ENCODE assay signal across 7 cellular contexts in genomic region chr3:44338010-44338827, GRCh38. TPM values are rescaled to one million over a fixed set of nuclear protein-coding genes. Genes with fewer than 3 reads are reported as not detected.
DNase-seq lines count a peak whose midpoint lies in the region; ATAC-seq and TF ChIP-seq lines count a peak whose summit lies in the region.

A gene with protein sequence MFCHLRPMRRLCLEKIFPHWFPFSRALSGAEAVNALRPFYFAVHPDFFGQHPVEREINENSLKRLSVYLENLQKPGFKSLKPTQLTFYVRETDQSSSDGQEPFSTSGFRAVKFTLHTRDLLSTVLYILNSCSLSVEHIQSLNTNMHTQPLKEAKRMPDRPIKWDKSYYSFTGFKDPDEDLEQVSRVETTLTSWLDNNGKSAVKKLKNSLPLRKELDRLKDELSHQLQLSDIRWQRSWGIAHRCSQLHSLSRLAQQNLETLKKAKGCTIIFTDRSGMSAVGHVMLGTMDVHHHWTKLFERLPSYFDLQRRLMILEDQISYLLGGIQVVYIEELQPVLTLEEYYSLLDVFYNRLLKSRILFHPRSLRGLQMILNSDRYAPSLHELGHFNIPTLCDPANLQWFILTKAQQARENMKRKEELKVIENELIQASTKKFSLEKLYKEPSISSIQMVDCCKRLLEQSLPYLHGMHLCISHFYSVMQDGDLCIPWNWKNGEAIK (plus strand): TSS chr3:44338766. CDS start chr3:44354783, 16,017 bp downstream.

- no peak for TF ChIP-seq CTCF in astrocyte of the cerebellum (IDR thresholded peaks at IDR 0.05; ENCODE audit: low read depth, low read length, missing control alignments)
- no peak for TF ChIP-seq CTCF in hepatocyte (IDR thresholded peaks at IDR 0.05; ENCODE audit: poor library complexity)

- H4K20me1 ChIP-seq in hepatocyte (ENCODE audit: insufficient read depth, poor library complexity, severe bottlenecking), result no peaks in the 10 kb centered on the region

- peak within 1 kb of the TSS; percentile 97 for H3K27ac ChIP-seq in hepatocyte

- no peaks in the 10 kb centered on the region for H3K9me3 ChIP-seq in hepatocyte (ENCODE audit: low read depth)

- H3K27me3 ChIP-seq in hepatocyte, result no peaks in the 10 kb centered on the region

- H3K4me1 ChIP-seq in hepatocyte (ENCODE audit: insufficient read depth), result peaks cover 14% of the 10 kb centered on the region

- peak within 1 kb of the TSS; percentile 77 for H3K4me2 ChIP-seq in hepatocyte

- WGBS in hepatocyte (ENCODE audit: low lambda C conversion rate, missing lambda C conversion rate), result 1% methylated on average over 65 of the region's 77 CpGs

- DNase-seq in NCI-H2029 (lab: John Stamatoyannopoulos, UW) (peak; percentile 98), T-helper 22 cell (ENCODE audit: low read depth) (peak; percentile 98), astrocyte of the cerebellum (ENCODE audit: low read depth) (peak; percentile 92), hepatocyte (ENCODE audit: low spot score) (peak; percentile 99), retina (peak; percentile 100)

- H3K4me3 ChIP-seq in astrocyte of the cerebellum (ENCODE audit: low read depth, low read length), result peak within 1 kb of the TSS; percentile 71
- peak within 1 kb of the TSS; percentile 81 for H3K4me3 ChIP-seq in hepatocyte

- peaks cover 38% of the 10 kb centered on the region for H3K79me2 ChIP-seq in hepatocyte

- no peaks in the 10 kb centered on the region for H3K36me3 ChIP-seq in hepatocyte (replicated peaks; ENCODE audit: insufficient read depth, low read depth)

- H2AFZ ChIP-seq in hepatocyte, result peak within 1 kb of the TSS; percentile 55

- in situ Hi-C loops in astrocyte of the cerebellum (cut with HindIII; ENCODE audit: low sequenced_read_pairs), result no loop called here

- TF ChIP-seq POLR2A in GM18505 (IDR thresholded peaks at IDR 0.05; ENCODE audit: borderline replicate concordance, extremely low read depth, insufficient read depth, insufficient read length), result peak; percentile 89

- ATAC-seq in GM18505 (IDR thresholded peaks at IDR 0.05; ENCODE audit: unreplicated experiment) (peak; percentile 92), HG02973 (IDR thresholded peaks at IDR 0.05; ENCODE audit: unreplicated experiment) (peak; percentile 91)

- no peaks in the 10 kb centered on the region for H3K9me2 ChIP-seq in hepatocyte (replicated peaks; ENCODE audit: insufficient read depth)

RNA-seq across cellular contexts. Expression of the gene that starts here (rescaled TPM):
- 36.3 and 37.4 TPM in 2 replicates for total RNA-seq in hepatocyte
- 19.6 and 20.7 TPM in 2 replicates for polyA plus RNA-seq in hepatocyte

Comparison
In these comparisons a context has a peak if more than half of its experiments do, and no peak if none do; other contexts are left out.
1. Peak in every context shown above with its lines: DNase-seq, ATAC-seq, H3K4me3 ChIP-seq and H3K27ac ChIP-seq.